1 cellular context compared by ENCODE assay signal in the genomic region with DNA sequence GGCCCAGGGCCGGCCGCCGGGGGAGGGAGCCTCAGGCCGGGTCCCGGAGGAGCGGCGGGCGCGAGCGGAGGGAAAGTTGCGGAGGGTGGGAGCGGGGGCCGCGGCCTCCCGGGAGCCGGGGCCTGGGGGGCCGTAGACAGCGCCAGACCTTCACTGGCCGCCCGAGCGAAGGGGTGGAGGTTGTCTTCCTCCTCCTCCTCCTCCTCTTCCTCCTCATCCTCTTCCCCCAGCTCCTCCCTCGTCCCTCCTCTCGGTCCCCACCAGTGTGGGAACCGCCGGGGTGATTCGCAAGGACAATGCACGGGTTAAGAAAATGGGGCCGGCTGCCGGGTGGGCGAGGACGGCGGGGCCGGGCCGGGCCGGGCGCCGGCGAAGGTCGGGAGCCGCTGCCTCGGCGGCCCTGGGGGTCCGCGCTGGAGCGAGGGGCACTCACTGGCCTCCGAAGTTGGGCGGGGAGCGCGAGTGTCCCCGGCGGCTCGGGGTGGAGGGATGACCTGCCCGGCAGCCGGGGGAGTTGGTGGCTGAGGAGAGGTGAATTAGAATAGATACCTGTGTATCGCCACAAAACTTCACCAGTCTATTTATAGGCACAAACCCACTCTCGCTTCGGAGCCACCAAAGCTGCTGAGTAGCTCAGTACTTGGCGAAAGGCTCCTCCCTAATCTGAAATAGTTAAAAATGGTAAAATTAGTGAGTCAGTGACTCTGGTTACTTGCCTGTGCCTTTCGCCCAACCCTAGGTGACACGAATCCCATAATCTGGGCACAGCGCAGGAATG.
TF ChIP-seq lines count a peak whose summit lies in the region.

No MANE protein-coding gene starts in this region.

TF ChIP-seq in GM12878, 131 proteins besides CTCF, POLR2A, EP300 and RAD21 (continued from another document):
- TF ChIP-seq RUNX3 (IDR thresholded peaks at IDR 0.05; ENCODE audit: low read length) (peak; percentile 56), KDM1A (IDR thresholded peaks at IDR 0.05; ENCODE audit: borderline replicate concordance) (no peak), MEF2A (IDR thresholded peaks at IDR 0.05; ENCODE audit: insufficient read depth, low read depth, low read length) (peak; percentile 70), GATAD2B (conservative IDR thresholded peaks at IDR 0.05; ENCODE audit: low read depth) (0 out of 2 replicates have a peak, but pooled peaks have one; percentile 38), FOXK2 (IDR thresholded peaks at IDR 0.05) (no peak), SPI1 (IDR thresholded peaks at IDR 0.05; ENCODE audit: borderline replicate concordance, insufficient read depth, low read depth, low read length) (no peak), BCL11A (IDR thresholded peaks at IDR 0.05; ENCODE audit: low read depth, low read length) (no peak), NFIC (IDR thresholded peaks at IDR 0.05; ENCODE audit: low read depth, low read length) (no peak), TBL1XR1 (IDR thresholded peaks at IDR 0.05; ENCODE audit: low read depth, low read length) (no peak), NFXL1 (IDR thresholded peaks at IDR 0.05; ENCODE audit: borderline replicate concordance) (peak; percentile 96), YBX1 (IDR thresholded peaks at IDR 0.05) (no peak), FOS (IDR thresholded peaks at IDR 0.05; ENCODE audit: borderline replicate concordance, extremely low read depth, insufficient read length) (no peak), MXI1 (IDR thresholded peaks at IDR 0.05; ENCODE audit: low read depth, low read length) (0 out of 2 replicates have a peak, but pooled peaks have one; percentile 41)
TF ChIP-seq in GM12878: peak in this region for 14.
